ENCODE assay signal across 8 cellular contexts in genomic region chr11:130313383-130314183, GRCh38. TPM values are rescaled to one million over a fixed set of nuclear protein-coding genes. Genes with fewer than 3 reads are reported as not detected.
DNase-seq lines count a peak whose midpoint lies in the region; ATAC-seq, FAIRE-seq and TF ChIP-seq lines count a peak whose summit lies in the region.

No MANE protein-coding gene starts in this region.

- ATAC-seq in GM12878 (no peak), left lung (no peak), HG02588 (IDR thresholded peaks at IDR 0.05; ENCODE audit: unreplicated experiment) (no peak), GM19467 (IDR thresholded peaks at IDR 0.05; ENCODE audit: unreplicated experiment) (no peak)

- DNase-seq in Calu3 = no peak
- no peak for DNase-seq in Jurkat, Clone E6-1 (ENCODE audit: low read depth, low spot score)
- no peak for DNase-seq in GM12878 (ENCODE audit: low read depth, low spot score)
- no peak for DNase-seq in left lung
- no peak for DNase-seq in thyroid gland
- no peak for DNase-seq in DMS114 treated with DMSO at 0.1 percent for 48 hours (lab: John Stamatoyannopoulos, UW; ENCODE audit: unreplicated experiment)

- no peaks in the 10 kb centered on the region for H3K9me3 Mint-ChIP-seq in Calu3 (ENCODE audit: low read depth, unreplicated experiment)

- peak overlapping the region; percentile 37 for H2AFZ ChIP-seq in GM12878 (ENCODE audit: control insufficient read depth, low read depth, low read length)

- intact Hi-C loops in Calu3 (cut with micrococcal nuclease; ENCODE audit: unreplicated experiment) = loop anchor here (10.0 kb wide), 1 partner anchor 71 kb away; no protein-coding TSS in a partner anchor
- intact Hi-C loops in GM12878 (cut with micrococcal nuclease; ENCODE audit: unreplicated experiment) = loop anchor here (5.0 kb wide), 2 partner anchors 36 to 71 kb away; no protein-coding TSS in a partner anchor
- intact Hi-C loops in left lung (cut with DNase I) = no loop called here
- intact Hi-C loops in thyroid gland (cut with DNase I) = no loop called here

- H3K9me3 ChIP-seq in GM12878 (replicated peaks; ENCODE audit: control insufficient read depth, insufficient read depth, low read length) (no peaks in the 10 kb centered on the region), left lung (no peaks in the 10 kb centered on the region), thyroid gland (no peaks in the 10 kb centered on the region)

- H3K36me3 ChIP-seq in GM12878 (ENCODE audit: control insufficient read depth in 2 of 2, insufficient read depth in 2 of 2, low read length in 1 of 2) (no peaks in the 10 kb centered on the region; a peak in 1 of 4 replicates), left lung (no peaks in the 10 kb centered on the region), thyroid gland (no peaks in the 10 kb centered on the region)

- in situ Hi-C loops in GM12878 (cut with MboI) = no loop called here

- H3K27ac ChIP-seq in GM12878 (ENCODE audit: control insufficient read depth, insufficient read depth) (peak overlapping the region; percentile 78), left lung (peak overlapping the region; percentile 89 to 94), thyroid gland (peak overlapping the region; percentile 93 to 97 (median 95))

- TF ChIP-seq POLR2A in GM12878 (IDR thresholded peaks at IDR 0.05; ENCODE audit: low read depth, low read length) (no peak), thyroid gland (IDR thresholded peaks at IDR 0.05) (no peak)

- 2% methylated on average over 21 of the region's 21 CpGs for WGBS in GM12878 (ENCODE audit: insufficient coverage, insufficient replicate concordance, low lambda C conversion rate, missing lambda C conversion rate)
- WGBS in thyroid gland, 2 donors = 2% methylated on average over 21 of the region's 21 CpGs

- H3K9ac ChIP-seq in GM12878 (ENCODE audit: control insufficient read depth, insufficient read depth, low read length) = peak overlapping the region; percentile 83

- CTCF ChIA-PET in Calu3 (lab: Charles Lee) = no interaction called here
- CTCF ChIA-PET in GM12878 (lab: Yijun Ruan, JAX) = interaction anchor here (1.5 kb wide), 1 partner anchor 13 kb away, joined by 6 read pairs; no protein-coding TSS in a partner anchor

- TF ChIP-seq CTCF in Calu3 (IDR thresholded peaks at IDR 0.05; ENCODE audit: unreplicated experiment) = no peak
- TF ChIP-seq CTCF in GM12878 (IDR thresholded peaks at IDR 0.05 in 2 of 3, conservative IDR thresholded peaks at IDR 0.05 in 1 of 3; ENCODE audit: control insufficient read depth in 2 of 3, extremely low read depth in 1 of 3, insufficient read depth in 1 of 3, low read depth in 3 of 3, low read length in 3 of 3) = no peak
- TF ChIP-seq CTCF in left lung (IDR thresholded peaks at IDR 0.05) = no peak
- no peak for TF ChIP-seq CTCF in thyroid gland (IDR thresholded peaks at IDR 0.05)

- H3K4me3 Mint-ChIP-seq in Calu3 (ENCODE audit: low read depth, unreplicated experiment) = peak overlapping the region; percentile 76

- no peak for TF ChIP-seq EP300 in GM12878 (IDR thresholded peaks at IDR 0.05; ENCODE audit: borderline replicate concordance in 1 of 2, control insufficient read depth in 1 of 2, low read depth in 2 of 2, low read length in 2 of 2)

- H3K4me1 Mint-ChIP-seq in Calu3 (ENCODE audit: low read depth, unreplicated experiment) = peaks cover 40% of the 10 kb centered on the region

- H3K79me2 ChIP-seq in GM12878 (ENCODE audit: control insufficient read depth, insufficient read depth, low read length) = peaks cover 34% of the 10 kb centered on the region

- peak overlapping the region; percentile 66 for H3K4me2 ChIP-seq in GM12878 (ENCODE audit: control insufficient read depth, insufficient read depth)

- peak; percentile 49 for FAIRE-seq in GM12878 (lab: Jason Lieb, UNC)

- BruUV-seq in Calu3 (replicated peaks; lab: Mats Ljungman, UMichigan) = TSS peak; percentile 57
- TSS peak; percentile 67 for BruUV-seq in GM12878 (replicated peaks; lab: Mats Ljungman, UMichigan)

- peaks cover 4% of the 10 kb centered on the region; the same call in 1 of the 2 replicates for H4K20me1 ChIP-seq in GM12878 (ENCODE audit: control insufficient read depth, insufficient read depth)

- H3K27ac Mint-ChIP-seq in Calu3 (ENCODE audit: unreplicated experiment) = peak overlapping the region; percentile 64

- peak overlapping the region; percentile 82 for H3K4me3 ChIP-seq in Jurkat, Clone E6-1 (ENCODE audit: low read length)
- H3K4me3 ChIP-seq in GM12878 (peak overlapping the region; percentile 75), left lung (peak overlapping the region; percentile 72 to 81), thyroid gland (replicated peaks in 1 of 3) (peak overlapping the region; percentile 24 to 82 (median 70))

- no peaks in the 10 kb centered on the region for H3K27me3 Mint-ChIP-seq in Calu3 (ENCODE audit: unreplicated experiment)

- SMC1A ChIA-PET in GM12878 (lab: Charles Lee; ENCODE audit: uncharacterized antibody, unreplicated experiment) = interaction anchor here (5.3 kb wide), 1 partner anchor 12 kb away, joined by 40 read pairs; no protein-coding TSS in a partner anchor

- H3K36me3 Mint-ChIP-seq in Calu3 (ENCODE audit: insufficient read depth, unreplicated experiment) = peaks cover 29% of the 10 kb centered on the region

- RAD21 ChIA-PET in GM12878 (lab: Charles Lee; ENCODE audit: unreplicated experiment) = no interaction called here

- H3K27me3 ChIP-seq in GM12878 (replicated peaks in 1 of 2; ENCODE audit: control insufficient read depth in 2 of 2, insufficient read depth in 2 of 2, low read length in 1 of 2) (no peaks in the 10 kb centered on the region), left lung (no peaks in the 10 kb centered on the region), thyroid gland (no peaks in the 10 kb centered on the region)

- no peak for TF ChIP-seq RAD21 in GM12878 (IDR thresholded peaks at IDR 0.05; ENCODE audit: insufficient read depth, low read depth, low read length)

- H3K4me1 ChIP-seq in GM12878 (ENCODE audit: control insufficient read depth, insufficient read depth, low read length) = peaks cover 7% of the 10 kb centered on the region; the same call in 1 of the 2 replicates
- H3K4me1 ChIP-seq in left lung = peaks cover 4 to 49% of the 10 kb centered on the region in 2 donors
- peaks cover 49 to 51% of the 10 kb centered on the region in 2 donors for H3K4me1 ChIP-seq in thyroid gland

- POLR2A ChIA-PET in GM12878 (lab: Charles Lee) = interaction anchor here (0.6 to 5.0 kb wide), 3 partner anchors 12 to 48 kb away, joined by 3 to 24 read pairs (median 3); no protein-coding TSS in a partner anchor

TF ChIP-seq in GM12878, 131 proteins besides CTCF, POLR2A, EP300 and RAD21 (continues in another document):
- 0 out of 4 replicates have a peak, but pooled peaks of 1 of the 2 experiments have one; percentile 40 for TF ChIP-seq SRF (IDR thresholded peaks at IDR 0.05; ENCODE audit: low read depth in 2 of 2, low read length in 2 of 2)
- no peak for TF ChIP-seq EGR1 (IDR thresholded peaks at IDR 0.05; ENCODE audit: borderline replicate concordance in 1 of 2, low read depth in 2 of 2, low read length in 2 of 2)
- TF ChIP-seq POLR2AphosphoS2 (IDR thresholded peaks at IDR 0.05; ENCODE audit: low read depth, low read length) = no peak
- TF ChIP-seq, protein P1, sequence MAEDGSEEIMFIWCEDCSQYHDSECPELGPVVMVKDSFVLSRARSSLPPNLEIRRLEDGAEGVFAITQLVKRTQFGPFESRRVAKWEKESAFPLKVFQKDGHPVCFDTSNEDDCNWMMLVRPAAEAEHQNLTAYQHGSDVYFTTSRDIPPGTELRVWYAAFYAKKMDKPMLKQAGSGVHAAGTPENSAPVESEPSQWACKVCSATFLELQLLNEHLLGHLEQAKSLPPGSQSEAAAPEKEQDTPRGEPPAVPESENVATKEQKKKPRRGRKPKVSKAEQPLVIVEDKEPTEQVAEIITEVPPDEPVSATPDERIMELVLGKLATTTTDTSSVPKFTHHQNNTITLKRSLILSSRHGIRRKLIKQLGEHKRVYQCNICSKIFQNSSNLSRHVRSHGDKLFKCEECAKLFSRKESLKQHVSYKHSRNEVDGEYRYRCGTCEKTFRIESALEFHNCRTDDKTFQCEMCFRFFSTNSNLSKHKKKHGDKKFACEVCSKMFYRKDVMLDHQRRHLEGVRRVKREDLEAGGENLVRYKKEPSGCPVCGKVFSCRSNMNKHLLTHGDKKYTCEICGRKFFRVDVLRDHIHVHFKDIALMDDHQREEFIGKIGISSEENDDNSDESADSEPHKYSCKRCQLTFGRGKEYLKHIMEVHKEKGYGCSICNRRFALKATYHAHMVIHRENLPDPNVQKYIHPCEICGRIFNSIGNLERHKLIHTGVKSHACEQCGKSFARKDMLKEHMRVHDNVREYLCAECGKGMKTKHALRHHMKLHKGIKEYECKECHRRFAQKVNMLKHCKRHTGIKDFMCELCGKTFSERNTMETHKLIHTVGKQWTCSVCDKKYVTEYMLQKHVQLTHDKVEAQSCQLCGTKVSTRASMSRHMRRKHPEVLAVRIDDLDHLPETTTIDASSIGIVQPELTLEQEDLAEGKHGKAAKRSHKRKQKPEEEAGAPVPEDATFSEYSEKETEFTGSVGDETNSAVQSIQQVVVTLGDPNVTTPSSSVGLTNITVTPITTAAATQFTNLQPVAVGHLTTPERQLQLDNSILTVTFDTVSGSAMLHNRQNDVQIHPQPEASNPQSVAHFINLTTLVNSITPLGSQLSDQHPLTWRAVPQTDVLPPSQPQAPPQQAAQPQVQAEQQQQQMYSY (CRISPR knock-in tag; IDR thresholded peaks at IDR 0.05) = no peak
- 0 out of 2 replicates have a peak, but pooled peaks have one; percentile 62 for TF ChIP-seq PAX8 (IDR thresholded peaks at IDR 0.05)
- TF ChIP-seq IKZF2 (IDR thresholded peaks at IDR 0.05) = peak in 1 of 2 experiments; percentile 18; a peak in 1 of 4 replicates

RNA-seq across cellular contexts. Expression of gene ZBTB44, which starts 1.1 kb away (rescaled TPM):
- total RNA-seq in Calu3 (2022) (23.6 and 29.7 TPM in 2 replicates), GM12878 (2014; rRNA removed) (15.1 and 17.9 TPM in 2 replicates), GM12878 (2014; rRNA removed; fragmentation: Illumina TruSeq; extraction: Trizol) (18.2 and 18.9 TPM in 2 replicates), GM12878 (2021) (18.5 and 20.4 TPM in 2 replicates), left lung (10 to 100 TPM; 34.1 to 36.3 TPM), thyroid gland (10 to 100 TPM; 57.9 to 85.9 (median 58.8) TPM)
- 21.6 TPM for polyA plus RNA-seq in Jurkat, Clone E6-1 (2012; ENCODE audit: insufficient read depth, insufficient read length)
- total RNA-seq in GM12878 (2013; cell fraction: nucleolus; rRNA removed) = 72.3 and 76.3 TPM in 2 replicates
- 11.2 TPM for polyA plus RNA-seq in GM12878 (2011; ENCODE audit: low read depth)
- polyA plus RNA-seq in GM12878 (2011; rRNA removed) (38.2 and 46.2 TPM in 2 replicates), GM12878 (2014; fragmentation: Illumina TruSeq; extraction: Trizol) (12.9 and 18.6 TPM in 2 replicates), GM12878 (2014; fragmentation: Nextera tagmentation; extraction: Ambion mirVana) (1 to 10 TPM; 3.4 to 5.9 TPM), GM12878 (2014; rRNA removed) (9.9 and 11.5 TPM in 2 replicates), GM12878 (2016; fragmentation: Nextera tagmentation; extraction: Ambion mirVana) (1 to 10 TPM; 2.8 to 3.0 TPM)
- 24.4 and 30.0 TPM in 2 replicates for polyA plus RNA-seq in GM12878 (2011; cell fraction: cytosol; rRNA removed)
- polyA plus RNA-seq in GM12878 (2011; cell fraction: nucleus; rRNA removed) = 23.6 and 32.5 TPM in 2 replicates
- polyA plus RNA-seq in GM12878 (2012) = 9.7 and 11.7 TPM in 2 replicates
- polyA minus RNA-seq in GM12878 (2011; rRNA and poly(A)+ RNA removed) = 121 and 149 TPM in 2 replicates
- polyA minus RNA-seq in GM12878 (2011; cell fraction: cytosol; rRNA and poly(A)+ RNA removed) = 39.9 and 47.0 TPM in 2 replicates
- polyA minus RNA-seq in GM12878 (2011; cell fraction: nucleus; rRNA and poly(A)+ RNA removed) = 44.7 and 55.4 TPM in 2 replicates

Comparison
In these comparisons a context has a peak if more than half of its experiments do, and no peak if none do; other contexts are left out.
1. intact Hi-C loops: an anchor here in Calu3 (10.0 kb wide) and GM12878 (5.0 kb wide); none called in left lung and thyroid gland.